ENCODE assay signal across 1 cellular context in the genomic region with DNA sequence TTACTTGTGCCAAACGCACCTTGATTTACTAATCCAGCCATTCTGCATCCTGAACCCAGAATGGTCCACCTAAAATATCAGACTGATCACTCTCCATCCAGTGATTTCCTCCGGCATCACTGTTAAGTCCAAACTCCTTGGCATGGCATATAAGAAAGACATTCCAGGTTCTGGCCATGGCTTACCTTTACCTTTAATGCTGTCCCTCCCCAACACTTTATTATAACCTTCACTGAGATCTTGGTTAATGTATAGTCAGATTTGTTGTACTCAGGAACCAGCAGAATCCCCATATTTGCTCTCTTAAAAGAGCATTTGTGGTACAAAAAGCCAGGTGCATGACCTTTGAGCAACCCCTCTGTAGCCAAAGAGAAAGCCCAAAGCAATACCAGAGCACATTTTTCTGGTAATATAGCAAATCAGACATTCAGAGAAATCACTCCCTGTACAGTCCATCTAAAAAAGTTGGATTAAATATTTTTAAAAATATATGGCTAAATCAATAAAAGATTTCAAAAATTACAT.
TF ChIP-seq lines count a peak whose summit lies in the region.

No MANE protein-coding gene starts in this region.

TF ChIP-seq in HepG2, 621 proteins besides CTCF, POLR2A, EP300 and RAD21 (continued from another document and continues in another):
- TF ChIP-seq, protein P1, sequence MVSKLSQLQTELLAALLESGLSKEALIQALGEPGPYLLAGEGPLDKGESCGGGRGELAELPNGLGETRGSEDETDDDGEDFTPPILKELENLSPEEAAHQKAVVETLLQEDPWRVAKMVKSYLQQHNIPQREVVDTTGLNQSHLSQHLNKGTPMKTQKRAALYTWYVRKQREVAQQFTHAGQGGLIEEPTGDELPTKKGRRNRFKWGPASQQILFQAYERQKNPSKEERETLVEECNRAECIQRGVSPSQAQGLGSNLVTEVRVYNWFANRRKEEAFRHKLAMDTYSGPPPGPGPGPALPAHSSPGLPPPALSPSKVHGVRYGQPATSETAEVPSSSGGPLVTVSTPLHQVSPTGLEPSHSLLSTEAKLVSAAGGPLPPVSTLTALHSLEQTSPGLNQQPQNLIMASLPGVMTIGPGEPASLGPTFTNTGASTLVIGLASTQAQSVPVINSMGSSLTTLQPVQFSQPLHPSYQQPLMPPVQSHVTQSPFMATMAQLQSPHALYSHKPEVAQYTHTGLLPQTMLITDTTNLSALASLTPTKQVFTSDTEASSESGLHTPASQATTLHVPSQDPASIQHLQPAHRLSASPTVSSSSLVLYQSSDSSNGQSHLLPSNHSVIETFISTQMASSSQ (IDR thresholded peaks at IDR 0.05; ENCODE audit: low read depth), result peak; percentile 57; the same call in 1 of the 2 replicates
- TF ChIP-seq, protein P1 (CRISPR knock-in tag; IDR thresholded peaks at IDR 0.05; ENCODE audit: borderline replicate concordance), result peak; percentile 51; the same call in 1 of the 2 replicates
- peak; percentile 80 for TF ChIP-seq ZEB1 (IDR thresholded peaks at IDR 0.05; ENCODE audit: insufficient replicate concordance, low read depth)
- 0 out of 2 replicates have a peak, but pooled peaks have one; percentile 55 for TF ChIP-seq GFI1 (CRISPR knock-in tag; IDR thresholded peaks at IDR 0.05; ENCODE audit: borderline replicate concordance)
- TF ChIP-seq, protein P2, sequence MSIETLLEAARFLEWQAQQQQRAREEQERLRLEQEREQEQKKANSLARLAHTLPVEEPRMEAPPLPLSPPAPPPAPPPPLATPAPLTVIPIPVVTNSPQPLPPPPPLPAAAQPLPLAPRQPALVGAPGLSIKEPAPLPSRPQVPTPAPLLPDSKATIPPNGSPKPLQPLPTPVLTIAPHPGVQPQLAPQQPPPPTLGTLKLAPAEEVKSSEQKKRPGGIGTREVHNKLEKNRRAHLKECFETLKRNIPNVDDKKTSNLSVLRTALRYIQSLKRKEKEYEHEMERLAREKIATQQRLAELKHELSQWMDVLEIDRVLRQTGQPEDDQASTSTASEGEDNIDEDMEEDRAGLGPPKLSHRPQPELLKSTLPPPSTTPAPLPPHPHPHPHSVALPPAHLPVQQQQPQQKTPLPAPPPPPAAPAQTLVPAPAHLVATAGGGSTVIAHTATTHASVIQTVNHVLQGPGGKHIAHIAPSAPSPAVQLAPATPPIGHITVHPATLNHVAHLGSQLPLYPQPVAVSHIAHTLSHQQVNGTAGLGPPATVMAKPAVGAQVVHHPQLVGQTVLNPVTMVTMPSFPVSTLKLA (IDR thresholded peaks at IDR 0.05), result no peak
- TF ChIP-seq NCOA2 (CRISPR knock-in tag; IDR thresholded peaks at IDR 0.05), result peak; percentile 16; the same call in 1 of the 2 replicates
- TF ChIP-seq SOX13 (IDR thresholded peaks at IDR 0.05), result no peak
- TF ChIP-seq SOX13 (CRISPR knock-in tag; conservative IDR thresholded peaks at IDR 0.05 in 1 of 2, IDR thresholded peaks at IDR 0.05 in 1 of 2), result peak in 1 of 2 experiments; percentile 34; a peak in 1 of 4 replicates
- no peak for TF ChIP-seq SOX6 (IDR thresholded peaks at IDR 0.05)
- peak; percentile 38; the same call in 1 of the 2 replicates for TF ChIP-seq SOX6 (CRISPR knock-in tag; IDR thresholded peaks at IDR 0.05)
- TF ChIP-seq TAF1 (CRISPR knock-in tag; IDR thresholded peaks at IDR 0.05), result no peak
- TF ChIP-seq EEA1 (CRISPR knock-in tag; IDR thresholded peaks at IDR 0.05; ENCODE audit: borderline replicate concordance), result no peak
- TF ChIP-seq HNF4G (IDR thresholded peaks at IDR 0.05; ENCODE audit: borderline replicate concordance, low read depth, low read length), result peak; percentile 81
- no peak; the same call in 1 of the 2 replicates for TF ChIP-seq HNF4G (CRISPR knock-in tag; IDR thresholded peaks at IDR 0.05; ENCODE audit: borderline replicate concordance, low read depth)
- TF ChIP-seq, protein P3, sequence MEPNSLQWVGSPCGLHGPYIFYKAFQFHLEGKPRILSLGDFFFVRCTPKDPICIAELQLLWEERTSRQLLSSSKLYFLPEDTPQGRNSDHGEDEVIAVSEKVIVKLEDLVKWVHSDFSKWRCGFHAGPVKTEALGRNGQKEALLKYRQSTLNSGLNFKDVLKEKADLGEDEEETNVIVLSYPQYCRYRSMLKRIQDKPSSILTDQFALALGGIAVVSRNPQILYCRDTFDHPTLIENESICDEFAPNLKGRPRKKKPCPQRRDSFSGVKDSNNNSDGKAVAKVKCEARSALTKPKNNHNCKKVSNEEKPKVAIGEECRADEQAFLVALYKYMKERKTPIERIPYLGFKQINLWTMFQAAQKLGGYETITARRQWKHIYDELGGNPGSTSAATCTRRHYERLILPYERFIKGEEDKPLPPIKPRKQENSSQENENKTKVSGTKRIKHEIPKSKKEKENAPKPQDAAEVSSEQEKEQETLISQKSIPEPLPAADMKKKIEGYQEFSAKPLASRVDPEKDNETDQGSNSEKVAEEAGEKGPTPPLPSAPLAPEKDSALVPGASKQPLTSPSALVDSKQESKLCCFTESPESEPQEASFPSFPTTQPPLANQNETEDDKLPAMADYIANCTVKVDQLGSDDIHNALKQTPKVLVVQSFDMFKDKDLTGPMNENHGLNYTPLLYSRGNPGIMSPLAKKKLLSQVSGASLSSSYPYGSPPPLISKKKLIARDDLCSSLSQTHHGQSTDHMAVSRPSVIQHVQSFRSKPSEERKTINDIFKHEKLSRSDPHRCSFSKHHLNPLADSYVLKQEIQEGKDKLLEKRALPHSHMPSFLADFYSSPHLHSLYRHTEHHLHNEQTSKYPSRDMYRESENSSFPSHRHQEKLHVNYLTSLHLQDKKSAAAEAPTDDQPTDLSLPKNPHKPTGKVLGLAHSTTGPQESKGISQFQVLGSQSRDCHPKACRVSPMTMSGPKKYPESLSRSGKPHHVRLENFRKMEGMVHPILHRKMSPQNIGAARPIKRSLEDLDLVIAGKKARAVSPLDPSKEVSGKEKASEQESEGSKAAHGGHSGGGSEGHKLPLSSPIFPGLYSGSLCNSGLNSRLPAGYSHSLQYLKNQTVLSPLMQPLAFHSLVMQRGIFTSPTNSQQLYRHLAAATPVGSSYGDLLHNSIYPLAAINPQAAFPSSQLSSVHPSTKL (CRISPR knock-in tag; IDR thresholded peaks at IDR 0.05), result peak; percentile 35; the same call in 1 of the 2 replicates
- TF ChIP-seq RARA (CRISPR knock-in tag; IDR thresholded peaks at IDR 0.05), result peak; percentile 63
- TF ChIP-seq, protein P4, sequence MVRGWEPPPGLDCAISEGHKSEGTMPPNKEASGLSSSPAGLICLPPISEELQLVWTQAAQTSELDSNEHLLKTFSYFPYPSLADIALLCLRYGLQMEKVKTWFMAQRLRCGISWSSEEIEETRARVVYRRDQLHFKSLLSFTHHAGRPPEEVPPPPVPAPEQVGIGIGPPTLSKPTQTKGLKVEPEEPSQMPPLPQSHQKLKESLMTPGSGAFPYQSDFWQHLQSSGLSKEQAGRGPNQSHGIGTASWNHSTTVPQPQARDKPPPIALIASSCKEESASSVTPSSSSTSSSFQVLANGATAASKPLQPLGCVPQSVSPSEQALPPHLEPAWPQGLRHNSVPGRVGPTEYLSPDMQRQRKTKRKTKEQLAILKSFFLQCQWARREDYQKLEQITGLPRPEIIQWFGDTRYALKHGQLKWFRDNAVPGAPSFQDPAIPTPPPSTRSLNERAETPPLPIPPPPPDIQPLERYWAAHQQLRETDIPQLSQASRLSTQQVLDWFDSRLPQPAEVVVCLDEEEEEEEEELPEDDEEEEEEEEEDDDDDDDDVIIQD (CRISPR knock-in tag; IDR thresholded peaks at IDR 0.05; ENCODE audit: low read depth), result peak; percentile 42; the same call in 1 of the 2 replicates
- no peak for TF ChIP-seq CBFB (CRISPR knock-in tag; IDR thresholded peaks at IDR 0.05)
- TF ChIP-seq HNF4A (CRISPR knock-in tag; IDR thresholded peaks at IDR 0.05), result peak; percentile 77
- TF ChIP-seq, protein P5, sequence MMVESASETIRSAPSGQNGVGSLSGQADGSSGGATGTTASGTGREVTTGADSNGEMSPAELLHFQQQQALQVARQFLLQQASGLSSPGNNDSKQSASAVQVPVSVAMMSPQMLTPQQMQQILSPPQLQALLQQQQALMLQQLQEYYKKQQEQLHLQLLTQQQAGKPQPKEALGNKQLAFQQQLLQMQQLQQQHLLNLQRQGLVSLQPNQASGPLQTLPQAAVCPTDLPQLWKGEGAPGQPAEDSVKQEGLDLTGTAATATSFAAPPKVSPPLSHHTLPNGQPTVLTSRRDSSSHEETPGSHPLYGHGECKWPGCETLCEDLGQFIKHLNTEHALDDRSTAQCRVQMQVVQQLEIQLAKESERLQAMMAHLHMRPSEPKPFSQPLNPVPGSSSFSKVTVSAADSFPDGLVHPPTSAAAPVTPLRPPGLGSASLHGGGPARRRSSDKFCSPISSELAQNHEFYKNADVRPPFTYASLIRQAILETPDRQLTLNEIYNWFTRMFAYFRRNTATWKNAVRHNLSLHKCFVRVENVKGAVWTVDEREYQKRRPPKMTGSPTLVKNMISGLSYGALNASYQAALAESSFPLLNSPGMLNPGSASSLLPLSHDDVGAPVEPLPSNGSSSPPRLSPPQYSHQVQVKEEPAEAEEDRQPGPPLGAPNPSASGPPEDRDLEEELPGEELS (CRISPR knock-in tag; IDR thresholded peaks at IDR 0.05), result 0 out of 2 replicates have a peak, but pooled peaks have one; percentile 16
- TF ChIP-seq FOXP1 (IDR thresholded peaks at IDR 0.05), result no peak
- peak; percentile 8; the same call in 1 of the 2 replicates for TF ChIP-seq FOXP1 (CRISPR knock-in tag; IDR thresholded peaks at IDR 0.05)
- 0 out of 2 replicates have a peak, but pooled peaks have one; percentile 38 for TF ChIP-seq ISL2 (CRISPR knock-in tag; IDR thresholded peaks at IDR 0.05)
- no peak for TF ChIP-seq FOSL2 (CRISPR knock-in tag; IDR thresholded peaks at IDR 0.05)
- TF ChIP-seq EZH2 (conservative IDR thresholded peaks at IDR 0.05; ENCODE audit: low read depth, low read length), result no peak
- peak; percentile 53; the same call in 1 of the 2 replicates for TF ChIP-seq PHF21A (CRISPR knock-in tag; IDR thresholded peaks at IDR 0.05)
- TF ChIP-seq TCF7 (IDR thresholded peaks at IDR 0.05; ENCODE audit: low read depth), result peak; percentile 42; the same call in 1 of the 2 replicates
- no peak for TF ChIP-seq ZNF124 (CRISPR knock-in tag; IDR thresholded peaks at IDR 0.05)
- TF ChIP-seq ZNF644 (CRISPR knock-in tag; IDR thresholded peaks at IDR 0.05; ENCODE audit: low read depth), result peak; percentile 10; the same call in 1 of the 2 replicates
- TF ChIP-seq, protein P6, sequence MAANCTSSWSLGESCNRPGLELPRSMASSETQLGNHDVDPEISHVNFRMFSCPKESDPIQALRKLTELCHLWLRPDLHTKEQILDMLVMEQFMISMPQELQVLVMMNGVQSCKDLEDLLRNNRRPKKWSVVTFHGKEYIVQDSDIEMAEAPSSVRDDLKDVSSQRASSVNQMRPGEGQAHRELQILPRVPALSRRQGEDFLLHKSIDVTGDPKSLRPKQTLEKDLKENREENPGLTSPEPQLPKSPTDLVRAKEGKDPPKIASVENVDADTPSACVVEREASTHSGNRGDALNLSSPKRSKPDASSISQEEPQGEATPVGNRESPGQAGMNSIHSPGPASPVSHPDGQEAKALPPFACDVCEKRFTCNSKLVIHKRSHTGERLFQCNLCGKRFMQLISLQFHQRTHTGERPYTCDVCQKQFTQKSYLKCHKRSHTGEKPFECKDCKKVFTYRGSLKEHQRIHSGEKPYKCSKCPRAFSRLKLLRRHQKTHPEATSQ (CRISPR knock-in tag; IDR thresholded peaks at IDR 0.05; ENCODE audit: borderline replicate concordance), result peak; percentile 36; the same call in 1 of the 2 replicates
- TF ChIP-seq, protein P7, sequence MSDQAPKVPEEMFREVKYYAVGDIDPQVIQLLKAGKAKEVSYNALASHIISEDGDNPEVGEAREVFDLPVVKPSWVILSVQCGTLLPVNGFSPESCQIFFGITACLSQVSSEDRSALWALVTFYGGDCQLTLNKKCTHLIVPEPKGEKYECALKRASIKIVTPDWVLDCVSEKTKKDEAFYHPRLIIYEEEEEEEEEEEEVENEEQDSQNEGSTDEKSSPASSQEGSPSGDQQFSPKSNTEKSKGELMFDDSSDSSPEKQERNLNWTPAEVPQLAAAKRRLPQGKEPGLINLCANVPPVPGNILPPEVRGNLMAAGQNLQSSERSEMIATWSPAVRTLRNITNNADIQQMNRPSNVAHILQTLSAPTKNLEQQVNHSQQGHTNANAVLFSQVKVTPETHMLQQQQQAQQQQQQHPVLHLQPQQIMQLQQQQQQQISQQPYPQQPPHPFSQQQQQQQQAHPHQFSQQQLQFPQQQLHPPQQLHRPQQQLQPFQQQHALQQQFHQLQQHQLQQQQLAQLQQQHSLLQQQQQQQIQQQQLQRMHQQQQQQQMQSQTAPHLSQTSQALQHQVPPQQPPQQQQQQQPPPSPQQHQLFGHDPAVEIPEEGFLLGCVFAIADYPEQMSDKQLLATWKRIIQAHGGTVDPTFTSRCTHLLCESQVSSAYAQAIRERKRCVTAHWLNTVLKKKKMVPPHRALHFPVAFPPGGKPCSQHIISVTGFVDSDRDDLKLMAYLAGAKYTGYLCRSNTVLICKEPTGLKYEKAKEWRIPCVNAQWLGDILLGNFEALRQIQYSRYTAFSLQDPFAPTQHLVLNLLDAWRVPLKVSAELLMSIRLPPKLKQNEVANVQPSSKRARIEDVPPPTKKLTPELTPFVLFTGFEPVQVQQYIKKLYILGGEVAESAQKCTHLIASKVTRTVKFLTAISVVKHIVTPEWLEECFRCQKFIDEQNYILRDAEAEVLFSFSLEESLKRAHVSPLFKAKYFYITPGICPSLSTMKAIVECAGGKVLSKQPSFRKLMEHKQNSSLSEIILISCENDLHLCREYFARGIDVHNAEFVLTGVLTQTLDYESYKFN (CRISPR knock-in tag; conservative IDR thresholded peaks at IDR 0.05), result peak; percentile 86
- TF ChIP-seq, protein P8, sequence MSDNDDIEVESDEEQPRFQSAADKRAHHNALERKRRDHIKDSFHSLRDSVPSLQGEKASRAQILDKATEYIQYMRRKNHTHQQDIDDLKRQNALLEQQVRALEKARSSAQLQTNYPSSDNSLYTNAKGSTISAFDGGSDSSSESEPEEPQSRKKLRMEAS (IDR thresholded peaks at IDR 0.05), result 0 out of 2 replicates have a peak, but pooled peaks have one; percentile 25
- peak; percentile 70 for TF ChIP-seq NR2F2 (IDR thresholded peaks at IDR 0.05; ENCODE audit: borderline replicate concordance, low read depth)
- 0 out of 2 replicates have a peak, but pooled peaks have one; percentile 13 for TF ChIP-seq BCL6 (CRISPR knock-in tag; IDR thresholded peaks at IDR 0.05)
- peak; percentile 73; the same call in 1 of the 2 replicates for TF ChIP-seq ZMYM4 (CRISPR knock-in tag; IDR thresholded peaks at IDR 0.05)
